ENCODE assay signal across 32 cellular contexts in the genomic region with DNA sequence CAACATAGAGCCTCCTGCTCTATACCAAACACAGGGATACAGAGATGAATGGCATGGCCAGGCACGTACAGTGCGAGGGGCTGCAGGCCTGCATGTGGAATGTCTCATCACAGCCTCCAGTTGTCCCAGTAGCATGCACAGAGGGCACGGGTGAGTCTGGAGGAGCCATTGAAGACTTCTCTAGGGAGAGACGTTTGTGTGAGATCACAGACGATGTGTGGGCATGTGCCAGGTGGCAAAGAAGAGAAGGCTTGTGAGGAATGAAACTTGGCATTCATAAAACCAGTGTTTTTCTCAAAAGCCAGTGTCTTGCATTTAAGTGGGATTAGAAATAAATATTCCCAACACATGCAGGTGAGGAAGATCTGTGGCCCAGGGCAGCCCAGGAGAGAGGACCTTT.
"Had no signal": no experiment of that assay in that cellular context is flagged by ENCODE, and none has a peak within 500 bp of the region (broad histone marks: within the 10 kb centered on the region; RNA-seq: fewer than 3 reads in every experiment).

No MANE protein-coding gene starts in this region.

- H3K27ac ChIP-seq: adrenal gland, ascending aorta, body of pancreas, brain microvascular endothelial cell, breast epithelium, cardiac muscle cell had no signal

- FAIRE-seq: astrocyte, bronchial epithelial cell had no signal

- DNase-seq: activated effector memory CD4-positive, alpha-beta T cell treated with anti-CD3 and anti-CD28 coated beads, Interleukin-2, amount 50 U/mL, for 16 hours; activated effector memory CD4-positive, alpha-beta T cell treated with Interleukin-2 at 50 U/mL for 16 hours; activated gamma-delta T cell; activated gamma-delta T cell treated with Interleukin-2 at 50 U/mL for 16 hours; activated naive CD4-positive, alpha-beta T cell; activated naive CD4-positive, alpha-beta T cell treated with anti-CD3 and anti-CD28 coated beads for 36 hours; activated naive CD4-positive, alpha-beta T cell treated with anti-CD3 and anti-CD28 coated beads, Interleukin-2, amount 10 ng/mL, durations not matched to agents 7 days and 5 days; activated naive CD4-positive, alpha-beta T cell treated with anti-CD3 and anti-CD28 coated beads, Interleukin-2, amount 50 U/mL, for 16 hours; activated naive CD4-positive, alpha-beta T cell treated with Interleukin-2 at 50 U/mL for 16 hours; activated naive CD8-positive, alpha-beta T cell treated with anti-CD3 and anti-CD28 coated beads for 36 hours; activated naive CD8-positive, alpha-beta T cell treated with anti-CD3 and anti-CD28 coated beads, Interleukin-2, amount 10 ng/mL, durations not matched to agents 7 days and 5 days; activated naive CD8-positive, alpha-beta T cell treated with anti-CD3 and anti-CD28 coated beads, Interleukin-2, amount 50 U/mL, for 24 hours; activated T-cell treated with anti-CD3 and anti-CD28 coated beads, Interleukin-2, amount 50 U/mL, for 1 hour; activated T-cell treated with anti-CD3 and anti-CD28 coated beads, Interleukin-2, amount 50 U/mL, for 24 hours; activated T-cell treated with anti-CD3 and anti-CD28 coated beads, Interleukin-2, amount 50 U/mL, for 4 hours; activated T-cell treated with anti-CD3 and anti-CD28 coated beads, Interleukin-2, amount 50 U/mL, for 48 hours; activated T-cell treated with anti-CD3 and anti-CD28 coated beads, Interleukin-2, amount 50 U/mL, for 72 hours; adrenal gland; amniotic stem cell; aorta; body of pancreas; brain microvascular endothelial cell; caudate nucleus; central memory CD4-positive, alpha-beta T cell; cerebellar nuclear complex had no signal

- H3K9me3 ChIP-seq: adrenal gland, ascending aorta, body of pancreas, breast epithelium had no signal

- H3K4me1 ChIP-seq: adrenal gland, ascending aorta, body of pancreas, breast epithelium had no signal

- ATAC-seq: activated naive CD4-positive, alpha-beta T cell treated with anti-CD3 and anti-CD28 coated beads, Interleukin-2, amount 50 U/mL, for 72 hours; activated naive CD8-positive, alpha-beta T cell treated with anti-CD3 and anti-CD28 coated beads, Interleukin-2, amount 50 U/mL, for 24 hours; activated T-cell treated with anti-CD3 and anti-CD28 coated beads, Interleukin-2, amount 50 U/mL, for 4 hours; activated T-cell treated with anti-CD3 and anti-CD28 coated beads, Interleukin-2, amount 50 U/mL, for 72 hours; activated T-helper 17 cell treated with anti-CD3 and anti-CD28 coated beads, Interleukin-2, amount 50 U/mL, for 72 hours; body of pancreas had no signal

- H3K27me3 ChIP-seq: adrenal gland, ascending aorta, body of pancreas, brain microvascular endothelial cell, breast epithelium had no signal

- H3K36me3 ChIP-seq: adrenal gland, ascending aorta, brain microvascular endothelial cell, breast epithelium, cardiac muscle cell had no signal

- H3K4me3 ChIP-seq: adrenal gland, ascending aorta, body of pancreas, breast epithelium, cardiac muscle cell had no signal
